ENCODE assay signal across 8 cellular contexts in genomic region chr14:99995700-99996356, GRCh38.
DNase-seq lines count a peak whose midpoint lies in the region; ATAC-seq and TF ChIP-seq lines count a peak whose summit lies in the region.

No MANE protein-coding gene starts in this region.

- H3K4me2 ChIP-seq in osteoblast (ENCODE audit: insufficient read depth, low read length), result no peak overlapping the region

- H2AFZ ChIP-seq in osteoblast (ENCODE audit: low read length), result no peak overlapping the region

- CTCF ChIA-PET in activated CD8-positive, alpha-beta memory T cell treated with anti-CD3 and anti-CD28 coated beads, Interleukin-2, amount 10 ng/mL, durations not matched to agents 7 days and 5 days (lab: Charles Lee), result interaction anchor here (0.6 to 0.8 kb wide), 2 partner anchors 10 to 13 kb away, joined by 3 read pairs; no protein-coding TSS in a partner anchor

- H3K36me3 ChIP-seq in esophagus muscularis mucosa (no peaks in the 10 kb centered on the region), osteoblast (ENCODE audit: insufficient read depth, low read length) (no peaks in the 10 kb centered on the region), uterus (no peaks in the 10 kb centered on the region)

- H3K27me3 ChIP-seq in esophagus muscularis mucosa (no peaks in the 10 kb centered on the region), osteoblast (ENCODE audit: insufficient read depth, low read length) (no peaks in the 10 kb centered on the region), uterus (no peaks in the 10 kb centered on the region)

- peaks cover 12% of the 10 kb centered on the region for H3K27me3 Mint-ChIP-seq in activated CD8-positive, alpha-beta memory T cell treated with anti-CD3 and anti-CD28 coated beads, Interleukin-2, amount 10 ng/mL, durations not matched to agents 7 days and 5 days

- H4K20me1 ChIP-seq in osteoblast (ENCODE audit: insufficient read depth, low read length), result peaks cover 10% of the 10 kb centered on the region

- H3K9me3 Mint-ChIP-seq in activated CD8-positive, alpha-beta memory T cell treated with anti-CD3 and anti-CD28 coated beads, Interleukin-2, amount 10 ng/mL, durations not matched to agents 7 days and 5 days (ENCODE audit: low read depth), result no peaks in the 10 kb centered on the region

- H3K4me1 Mint-ChIP-seq in activated CD8-positive, alpha-beta memory T cell treated with anti-CD3 and anti-CD28 coated beads, Interleukin-2, amount 10 ng/mL, durations not matched to agents 7 days and 5 days, result peaks cover 10% of the 10 kb centered on the region

- DNase-seq in AG09309 (ENCODE audit: low read depth) (no peak), NOMO-1 treated with dmso at 0.1 percent for 144 hours (lab: John Stamatoyannopoulos, UW; ENCODE audit: unreplicated experiment) (peak; percentile 82), esophagus muscularis mucosa (ENCODE audit: extremely low spot score) (no peak), osteoblast (ENCODE audit: insufficient read length, low spot score, missing footprints) (no peak), uterus (peak; percentile 26 to 44)
- peak; percentile 70 for DNase-seq in activated CD8-positive, alpha-beta memory T cell treated with anti-CD3 and anti-CD28 coated beads, Interleukin-2, amount 10 ng/mL, durations not matched to agents 7 days and 5 days

- TF ChIP-seq CTCF in AG09309 (IDR thresholded peaks at IDR 0.05; ENCODE audit: control insufficient read depth, insufficient read depth, low read depth, low read length, missing control alignments) (peak; percentile 76), esophagus muscularis mucosa (IDR thresholded peaks at IDR 0.05) (peak; percentile 55 to 88 (median 60)), osteoblast (IDR thresholded peaks at IDR 0.05; ENCODE audit: extremely low read depth, low read depth, low read length) (peak; percentile 76), uterus (IDR thresholded peaks at IDR 0.05) (peak; percentile 53 to 78 (median 56))

- WGBS in esophagus muscularis mucosa, result 28% methylated on average over 2 of the region's 2 CpGs

- no peak overlapping the region for H3K4me3 Mint-ChIP-seq in activated CD8-positive, alpha-beta memory T cell treated with anti-CD3 and anti-CD28 coated beads, Interleukin-2, amount 10 ng/mL, durations not matched to agents 7 days and 5 days

- intact Hi-C loops in esophagus muscularis mucosa (cut with DNase I) (no loop called here), uterus (cut with DNase I; ENCODE audit: low total_unique reads) (no loop called here)

- H3K4me3 ChIP-seq in AG09309 (ENCODE audit: control insufficient read depth, low read depth, low read length), result no peak overlapping the region
- H3K4me3 ChIP-seq in esophagus muscularis mucosa, result no peak overlapping the region
- no peak overlapping the region for H3K4me3 ChIP-seq in osteoblast (ENCODE audit: insufficient read depth, low read length)
- H3K4me3 ChIP-seq in uterus, result no peak overlapping the region

- peaks cover 21% of the 10 kb centered on the region for H3K79me2 ChIP-seq in osteoblast (ENCODE audit: insufficient read depth, low read length)

- peak; percentile 98 for ATAC-seq in GM18519 (IDR thresholded peaks at IDR 0.05; ENCODE audit: low FRiP score, unreplicated experiment)
- peak; percentile 100 for ATAC-seq in HG02973 (IDR thresholded peaks at IDR 0.05; ENCODE audit: unreplicated experiment)
- ATAC-seq in activated CD8-positive, alpha-beta memory T cell treated with anti-CD3 and anti-CD28 coated beads, Interleukin-2, amount 10 ng/mL, durations not matched to agents 7 days and 5 days, result peak; percentile 87

- H3K27ac ChIP-seq in esophagus muscularis mucosa (replicated peaks in 1 of 4) (no peak overlapping the region), osteoblast (ENCODE audit: low read depth, low read length) (peak overlapping the region; percentile 56), uterus (no peak overlapping the region)

- H3K27ac Mint-ChIP-seq in activated CD8-positive, alpha-beta memory T cell treated with anti-CD3 and anti-CD28 coated beads, Interleukin-2, amount 10 ng/mL, durations not matched to agents 7 days and 5 days, result no peak overlapping the region

- H3K9me3 ChIP-seq in esophagus muscularis mucosa (no peaks in the 10 kb centered on the region), osteoblast (ENCODE audit: low read depth, low read length) (no peaks in the 10 kb centered on the region), uterus (no peaks in the 10 kb centered on the region)

- TF ChIP-seq EP300 in esophagus muscularis mucosa (IDR thresholded peaks at IDR 0.05), result no peak

- no peak for TF ChIP-seq POLR2A in esophagus muscularis mucosa (IDR thresholded peaks at IDR 0.05; ENCODE audit: low read depth)
- TF ChIP-seq POLR2A in uterus (IDR thresholded peaks at IDR 0.05), result no peak

- H3K36me3 Mint-ChIP-seq in activated CD8-positive, alpha-beta memory T cell treated with anti-CD3 and anti-CD28 coated beads, Interleukin-2, amount 10 ng/mL, durations not matched to agents 7 days and 5 days, result peaks cover 3% of the 10 kb centered on the region

- peaks cover 0 to 8% (median 2%) of the 10 kb centered on the region in 4 donors for H3K4me1 ChIP-seq in esophagus muscularis mucosa
- H3K4me1 ChIP-seq in osteoblast (ENCODE audit: insufficient read depth, low read length), result peaks cover 21% of the 10 kb centered on the region
- no peaks in the 10 kb centered on the region for H3K4me1 ChIP-seq in uterus

Comparison
In these comparisons a context has a peak if more than half of its experiments do, and no peak if none do; other contexts are left out.
1. DNase-seq: peak in NOMO-1 treated with dmso at 0.1 percent for 144 hours (single experiment), activated CD8-positive, alpha-beta memory T cell treated with anti-CD3 and anti-CD28 coated beads, Interleukin-2, amount 10 ng/mL, durations not matched to agents 7 days and 5 days (single experiment) and uterus (2 of 2); none in AG09309 (single experiment), esophagus muscularis mucosa (single experiment) and osteoblast (single experiment).
2. Peak in every context shown above with its lines, with median percentiles within 50 percentile points of each other: CTCF ChIP-seq and ATAC-seq.